8 cellular contexts compared by ENCODE assay signal in the genomic region with DNA sequence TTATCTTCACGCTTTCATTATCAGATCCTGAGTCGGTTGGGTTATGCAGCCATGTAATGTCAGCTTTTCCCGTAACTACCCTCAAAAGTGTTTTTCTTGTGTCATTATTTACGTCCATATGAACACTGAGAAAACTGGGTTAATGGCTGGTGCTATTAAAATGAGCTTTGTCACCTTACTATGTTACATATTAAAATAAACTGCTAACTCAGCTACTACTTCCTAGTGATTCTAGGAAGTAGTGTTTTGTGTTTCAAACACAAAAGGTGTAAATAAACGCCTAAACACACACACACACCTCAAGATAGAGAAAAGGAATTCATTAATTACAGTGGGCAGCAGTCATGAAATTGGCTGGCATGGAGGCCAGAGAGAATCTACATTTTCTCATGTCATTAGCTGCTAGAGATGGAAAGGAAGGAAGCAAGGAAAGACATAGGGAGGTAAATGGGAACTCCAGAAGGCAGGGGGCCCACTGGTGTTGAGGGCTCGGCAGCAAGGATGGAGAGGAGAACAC. TPM values are rescaled to one million over a fixed set of nuclear protein-coding genes. Genes with fewer than 3 reads are reported as not detected.
A peak's percentile ranks its signal among the peaks of the same experiment; 100 is the strongest.
DNase-seq lines count a peak whose midpoint lies in the region; ATAC-seq and TF ChIP-seq lines count a peak whose summit lies in the region.

No MANE protein-coding gene starts in this region.

- peaks cover 14% of the 10 kb centered on the region for H3K36me3 Mint-ChIP-seq in activated naive CD8-positive, alpha-beta T cell treated with anti-CD3 and anti-CD28 coated beads, Interleukin-2, amount 10 ng/mL, durations not matched to agents 7 days and 5 days
- peaks cover 28% of the 10 kb centered on the region for H3K36me3 Mint-ChIP-seq in activated naive CD8-positive, alpha-beta T cell treated with anti-CD3 and anti-CD28 coated beads, Interleukin-2, amount 50 U/mL, for 24 hours (ENCODE audit: low read depth)

- DNase-seq in activated naive CD8-positive, alpha-beta T cell treated with anti-CD3 and anti-CD28 coated beads, Interleukin-2, amount 10 ng/mL, durations not matched to agents 7 days and 5 days = no peak
- DNase-seq in activated naive CD8-positive, alpha-beta T cell treated with anti-CD3 and anti-CD28 coated beads, Interleukin-2, amount 50 U/mL, for 24 hours = no peak
- DNase-seq in adrenal gland (no peak), left lobe of liver (ENCODE audit: low spot score) (no peak), uterus (no peak), erythroblast (lab: John Stamatoyannopoulos, UW) (no peak)
- DNase-seq in activated CD4-positive, CD25-positive, alpha-beta regulatory T cell (lab: John Stamatoyannopoulos, UW) = no peak
- DNase-seq in stimulated activated CD4-positive, alpha-beta T cell treated with anti-CD3 and anti-CD28 coated beads, Interleukin-4, amount 100 ng/mL, for 1 hour = no peak

- H3K27ac ChIP-seq in adrenal gland (peak overlapping the region; percentile 76 to 92 (median 82)), uterus (peak overlapping the region; percentile 87 to 90)

- peak; percentile 2 for ATAC-seq in activated naive CD8-positive, alpha-beta T cell treated with anti-CD3 and anti-CD28 coated beads, Interleukin-2, amount 10 ng/mL, durations not matched to agents 7 days and 5 days (ENCODE audit: low read depth)
- no peak for ATAC-seq in activated naive CD8-positive, alpha-beta T cell treated with anti-CD3 and anti-CD28 coated beads, Interleukin-2, amount 50 U/mL, for 24 hours
- ATAC-seq in left lobe of liver = peak; percentile 8

- H3K4me3 ChIP-seq in adrenal gland (peak overlapping the region in 3 of 4 donors; percentile 11 to 54 (median 46)), uterus (peak overlapping the region; percentile 96 to 97)

- 1 to 2% (median 2%) methylated on average over 6 of the region's 6 CpGs for WGBS in adrenal gland, 4 donors

- no peak for TF ChIP-seq CTCF in adrenal gland (IDR thresholded peaks at IDR 0.05)
- TF ChIP-seq CTCF in uterus (IDR thresholded peaks at IDR 0.05) = no peak

- H3K9me3 Mint-ChIP-seq in activated naive CD8-positive, alpha-beta T cell treated with anti-CD3 and anti-CD28 coated beads, Interleukin-2, amount 10 ng/mL, durations not matched to agents 7 days and 5 days = no peaks in the 10 kb centered on the region
- no peaks in the 10 kb centered on the region for H3K9me3 Mint-ChIP-seq in activated naive CD8-positive, alpha-beta T cell treated with anti-CD3 and anti-CD28 coated beads, Interleukin-2, amount 50 U/mL, for 24 hours

- H3K4me1 Mint-ChIP-seq in activated naive CD8-positive, alpha-beta T cell treated with anti-CD3 and anti-CD28 coated beads, Interleukin-2, amount 10 ng/mL, durations not matched to agents 7 days and 5 days = peaks cover 25% of the 10 kb centered on the region
- H3K4me1 Mint-ChIP-seq in activated naive CD8-positive, alpha-beta T cell treated with anti-CD3 and anti-CD28 coated beads, Interleukin-2, amount 50 U/mL, for 24 hours = peaks cover 37% of the 10 kb centered on the region

- intact Hi-C loops in adrenal gland (cut with DNase I) = loop anchor here in 1 of 2 donors (10.0 kb wide), 1 partner anchor 55 kb away; a partner anchor contains a TSS
- intact Hi-C loops in uterus (cut with DNase I; ENCODE audit: low total_unique reads) = no loop called here

- POLR2A ChIA-PET in activated naive CD8-positive, alpha-beta T cell treated with anti-CD3 and anti-CD28 coated beads, Interleukin-2, amount 10 ng/mL, durations not matched to agents 7 days and 5 days (lab: Charles Lee) = interaction anchor here (0.8 to 2.3 kb wide), 10 partner anchors 11 to 165 kb away, joined by 3 to 35 read pairs (median 5); a partner anchor contains a TSS

- H3K9me3 ChIP-seq in adrenal gland (replicated peaks in 1 of 3) (no peaks in the 10 kb centered on the region), uterus (no peaks in the 10 kb centered on the region)

- no peak for TF ChIP-seq POLR2A in adrenal gland (IDR thresholded peaks at IDR 0.05)
- no peak for TF ChIP-seq POLR2A in uterus (IDR thresholded peaks at IDR 0.05)
- TF ChIP-seq POLR2A in erythroblast (IDR thresholded peaks at IDR 0.05; ENCODE audit: low read length) = no peak

- no peaks in the 10 kb centered on the region for H3K27me3 Mint-ChIP-seq in activated naive CD8-positive, alpha-beta T cell treated with anti-CD3 and anti-CD28 coated beads, Interleukin-2, amount 10 ng/mL, durations not matched to agents 7 days and 5 days
- H3K27me3 Mint-ChIP-seq in activated naive CD8-positive, alpha-beta T cell treated with anti-CD3 and anti-CD28 coated beads, Interleukin-2, amount 50 U/mL, for 24 hours = no peaks in the 10 kb centered on the region

- H3K36me3 ChIP-seq in adrenal gland (replicated peaks in 1 of 2) (peaks cover 0 to 20% of the 10 kb centered on the region in 2 donors), uterus (no peaks in the 10 kb centered on the region)

- no peak overlapping the region for H3K27ac Mint-ChIP-seq in activated naive CD8-positive, alpha-beta T cell treated with anti-CD3 and anti-CD28 coated beads, Interleukin-2, amount 10 ng/mL, durations not matched to agents 7 days and 5 days
- H3K27ac Mint-ChIP-seq in activated naive CD8-positive, alpha-beta T cell treated with anti-CD3 and anti-CD28 coated beads, Interleukin-2, amount 50 U/mL, for 24 hours = no peak overlapping the region

- no peaks in the 10 kb centered on the region for H3K27me3 ChIP-seq in adrenal gland
- no peaks in the 10 kb centered on the region for H3K27me3 ChIP-seq in uterus

- no peak overlapping the region for H3K4me3 Mint-ChIP-seq in activated naive CD8-positive, alpha-beta T cell treated with anti-CD3 and anti-CD28 coated beads, Interleukin-2, amount 10 ng/mL, durations not matched to agents 7 days and 5 days
- H3K4me3 Mint-ChIP-seq in activated naive CD8-positive, alpha-beta T cell treated with anti-CD3 and anti-CD28 coated beads, Interleukin-2, amount 50 U/mL, for 24 hours = no peak overlapping the region

- H3K4me1 ChIP-seq in adrenal gland (replicated peaks in 1 of 2) (peaks cover 0 to 17% of the 10 kb centered on the region in 2 donors), uterus (peaks cover 0 to 10% of the 10 kb centered on the region in 2 donors)

RNA-seq across cellular contexts. Expression of a gene that starts 0.7 kb away (rescaled TPM):
- 10 to 100 TPM; 35.7 to 40.1 TPM for total RNA-seq in activated naive CD8-positive, alpha-beta T cell treated with anti-CD3 and anti-CD28 coated beads, Interleukin-2, amount 10 ng/mL, durations not matched to agents 7 days and 5 days
- total RNA-seq in adrenal gland (100 to 1,000 TPM in 2 of 8 donors, 10 to 100 TPM in 6; 28.6 to 125 (median 62.8) TPM), left lobe of liver (19.7 TPM), uterus (100 to 1,000 TPM in 1 of 4 donors, 10 to 100 TPM in 3; 57.9 to 126 (median 75.6) TPM)
- polyA plus RNA-seq in adrenal gland = 100 to 1,000 TPM in 1 of 3 donors, 10 to 100 TPM in 2; 20.9 to 134 (median 21.6) TPM

RNA-seq across cellular contexts. Expression of a gene that starts 11.0 kb away (rescaled TPM):
- total RNA-seq in activated naive CD8-positive, alpha-beta T cell treated with anti-CD3 and anti-CD28 coated beads, Interleukin-2, amount 10 ng/mL, durations not matched to agents 7 days and 5 days = 10 to 100 TPM; 91.7 to 98.0 TPM
- total RNA-seq in adrenal gland (1,000 to 10,000 TPM in 2 of 8 donors, 100 to 1,000 TPM in 1, 10 to 100 TPM in 5; 70.4 to 1,877 (median 81.8) TPM), left lobe of liver (35.3 TPM), uterus (1,000 to 10,000 TPM in 2 of 4 donors, 100 to 1,000 TPM in 1, 10 to 100 TPM in 1; 49.7 to 2,239 (median 990) TPM)
- 10 to 100 TPM; 39.5 to 82.8 (median 43.8) TPM for polyA plus RNA-seq in adrenal gland

RNA-seq across cellular contexts. Expression of a gene that starts 27.0 kb away (rescaled TPM):
- 10 to 100 TPM; 60.5 to 62.6 TPM for total RNA-seq in activated naive CD8-positive, alpha-beta T cell treated with anti-CD3 and anti-CD28 coated beads, Interleukin-2, amount 10 ng/mL, durations not matched to agents 7 days and 5 days
- total RNA-seq in adrenal gland = 10 to 100 TPM; 16.8 to 72.2 (median 40.9) TPM
- 10 to 100 TPM; 11.2 to 20.4 (median 20.0) TPM for polyA plus RNA-seq in adrenal gland
- total RNA-seq in left lobe of liver = 9.7 TPM
- total RNA-seq in uterus = 10 to 100 TPM; 30.0 to 65.3 (median 34.7) TPM

RNA-seq across cellular contexts. Expression of a gene that starts 46.9 kb away (rescaled TPM):
- 1 to 10 TPM; 1.2 TPM for total RNA-seq in activated naive CD8-positive, alpha-beta T cell treated with anti-CD3 and anti-CD28 coated beads, Interleukin-2, amount 10 ng/mL, durations not matched to agents 7 days and 5 days
- total RNA-seq in adrenal gland (under 1 TPM in 4 of 8 donors, not detected in 4; 0.15 to 0.28 (median 0.23) TPM), left lobe of liver (0.13 TPM), uterus (1 to 10 TPM in 1 of 4 donors, under 1 TPM in 1, not detected in 2; 0.83 to 1.6 TPM)
- 1 to 10 TPM in 1 of 3 donors, under 1 TPM in 2; 0.09 to 1.2 (median 0.64) TPM for polyA plus RNA-seq in adrenal gland

RNA-seq across cellular contexts. Expression of a gene that starts 52.4 kb away (rescaled TPM):
- 1 to 10 TPM in 1 of 2 experiments, under 1 TPM in 1; 0.97 to 1.3 TPM for total RNA-seq in activated naive CD8-positive, alpha-beta T cell treated with anti-CD3 and anti-CD28 coated beads, Interleukin-2, amount 10 ng/mL, durations not matched to agents 7 days and 5 days
- total RNA-seq in adrenal gland = 10 to 100 TPM in 3 of 8 donors, 1 to 10 TPM in 5; 2.0 to 12.6 (median 7.3) TPM
- 1 to 10 TPM; 1.4 to 3.6 (median 2.3) TPM for polyA plus RNA-seq in adrenal gland
- total RNA-seq in left lobe of liver = 8.6 TPM
- total RNA-seq in uterus = 10 to 100 TPM in 3 of 4 donors, 1 to 10 TPM in 1; 6.8 to 51.7 (median 27.1) TPM
